In the genomic region with DNA sequence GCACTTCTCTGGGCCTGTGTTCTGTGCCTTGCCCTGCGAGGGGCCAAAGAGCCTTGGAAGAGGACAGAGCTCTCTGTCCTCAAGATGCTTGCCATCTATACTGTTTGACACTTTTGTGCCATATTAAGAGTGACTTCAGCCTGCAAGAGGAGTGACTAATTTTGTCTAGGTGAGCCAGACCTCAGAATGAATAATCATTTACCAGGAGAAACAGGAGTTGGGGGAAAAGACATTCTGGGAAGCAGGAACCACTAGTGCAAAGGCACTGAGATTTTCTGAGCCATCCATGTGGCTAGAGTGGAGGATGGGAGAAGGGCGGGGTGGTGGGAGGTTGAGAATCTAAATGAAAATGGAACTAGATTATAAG, we compare ENCODE assay signal across 9 cellular contexts. TPM values are rescaled to one million over a fixed set of nuclear protein-coding genes. Genes with fewer than 3 reads are reported as not detected.
DNase-seq lines count a peak whose midpoint lies in the region; ATAC-seq and TF ChIP-seq lines count a peak whose summit lies in the region.
"Had no signal": no experiment of that assay in that cellular context is flagged by ENCODE, and none has a peak within 500 bp of the region (broad histone marks: within the 10 kb centered on the region; RNA-seq: fewer than 3 reads in every experiment).

No MANE protein-coding gene starts in this region.

- TF ChIP-seq EP300 in ovary (IDR thresholded peaks at IDR 0.05) = no peak

- TF ChIP-seq POLR2A in ovary (IDR thresholded peaks at IDR 0.05) = no peak

- H4K20me1 ChIP-seq in BLaER1 = no peaks in the 10 kb centered on the region

- TF ChIP-seq CTCF in WI38 (IDR thresholded peaks at IDR 0.05; ENCODE audit: low read depth, low read length) (no peak), fibroblast of pulmonary artery (IDR thresholded peaks at IDR 0.05; ENCODE audit: low read length, missing control alignments) (no peak), ovary (IDR thresholded peaks at IDR 0.05) (no peak)

- no peaks in the 10 kb centered on the region for H3K27me3 ChIP-seq in BLaER1
- no peaks in the 10 kb centered on the region for H3K27me3 ChIP-seq in ovary

- intact Hi-C loops in ovary (cut with DNase I) = loop anchor here in 3 of 4 donors (2.0 to 10.0 kb wide), 3 partner anchors 55 to 102 kb away; partner anchors contain the start of gene STOM (in 1 of the 3)

- ATAC-seq in HG03095 (IDR thresholded peaks at IDR 0.05; ENCODE audit: unreplicated experiment) (no peak), HG02610 (IDR thresholded peaks at IDR 0.05; ENCODE audit: unreplicated experiment) (no peak)

- H3K4me3 ChIP-seq in BLaER1 = peak overlapping the region; percentile 74
- H3K4me3 ChIP-seq in WI38 (ENCODE audit: low read depth, low read length) = peak overlapping the region; percentile 88
- H3K4me3 ChIP-seq in fibroblast of pulmonary artery (replicated peaks; ENCODE audit: low read depth, low read length) = peak overlapping the region; percentile 83
- peak overlapping the region; percentile 74 for H3K4me3 ChIP-seq in ovary

- H3K4me2 ChIP-seq in BLaER1 = peak overlapping the region; percentile 90

- H3K36me3 ChIP-seq in BLaER1 (no peaks in the 10 kb centered on the region), ovary (no peaks in the 10 kb centered on the region)

- 66 to 83% (median 73%) methylated on average over 2 of the region's 2 CpGs for WGBS in ovary, 3 donors

- peak overlapping the region; percentile 88 for H3K27ac ChIP-seq in BLaER1
- peak overlapping the region in 1 of 2 donors; percentile 13 for H3K27ac ChIP-seq in ovary

- peak overlapping the region; percentile 75 for H3K9ac ChIP-seq in BLaER1

- H3K9me3 ChIP-seq in BLaER1 = no peaks in the 10 kb centered on the region
- H3K9me3 ChIP-seq in ovary = no peaks in the 10 kb centered on the region

- H3K4me1 ChIP-seq in BLaER1 (peaks cover 77% of the 10 kb centered on the region), ovary (ENCODE audit: insufficient read depth) (peaks cover 28% of the 10 kb centered on the region)

- DNase-seq in fibroblast of pulmonary artery (ENCODE audit: low read depth) = no peak
- no peak for DNase-seq in ovary
- no peak for DNase-seq in activated CD4-positive, alpha-beta T cell treated with anti-CD3 and anti-CD28 coated beads, Interleukin-2, amount 50 U/mL, for 1 hour
- no peak for DNase-seq in NCI-H2227 (lab: John Stamatoyannopoulos, UW; ENCODE audit: unreplicated experiment)
- DNase-seq: NCI-H187 had no signal

RNA-seq across cellular contexts. Expression of gene GSN, which starts 1.9 kb away (rescaled TPM):
- 100 to 1,000 TPM; 188 to 706 (median 295) TPM for total RNA-seq in ovary
- 100 to 1,000 TPM; 370 to 406 TPM for polyA plus RNA-seq in ovary
